16 cellular contexts compared by ENCODE assay signal in the genomic region with DNA sequence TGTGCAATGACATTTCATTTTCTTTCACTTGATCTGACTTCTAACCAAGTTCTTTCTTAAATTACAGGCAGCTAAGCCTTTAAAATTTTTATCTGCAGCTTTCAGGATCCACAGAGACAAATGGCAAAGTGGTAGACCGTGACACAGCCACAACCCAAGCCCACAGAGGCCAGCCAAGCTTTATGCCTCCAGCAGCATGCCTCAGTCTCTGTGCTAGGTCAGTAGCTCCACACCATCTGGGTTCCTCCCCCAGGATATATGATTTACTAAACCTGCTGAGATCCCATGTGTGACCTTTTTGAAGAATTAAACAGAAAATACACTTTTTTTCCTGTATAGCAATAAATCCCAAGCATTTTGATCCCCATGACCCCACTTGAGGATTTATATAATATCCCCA.
DNase-seq lines count a peak whose midpoint lies in the region; ATAC-seq and TF ChIP-seq lines count a peak whose summit lies in the region.
"Had no signal": no experiment of that assay in that cellular context is flagged by ENCODE, and none has a peak within 500 bp of the region (broad histone marks: within the 10 kb centered on the region; RNA-seq: fewer than 3 reads in every experiment).

No MANE protein-coding gene starts in this region.

- H3K79me2 ChIP-seq in GM23338 (replicated peaks; ENCODE audit: insufficient read depth) (peaks cover 5% of the 10 kb centered on the region; the same call in 1 of the 2 replicates), neural progenitor cell (ENCODE audit: low read depth) (peaks cover 5% of the 10 kb centered on the region)

- no peaks in the 10 kb centered on the region for H3K9me3 Mint-ChIP-seq in activated CD4-positive, alpha-beta memory T cell treated with anti-CD3 and anti-CD28 coated beads for 36 hours
- no peaks in the 10 kb centered on the region for H3K9me3 Mint-ChIP-seq in activated CD4-positive, alpha-beta memory T cell treated with anti-CD3 and anti-CD28 coated beads, Interleukin-2, amount 10 ng/mL, durations not matched to agents 7 days and 5 days
- no peaks in the 10 kb centered on the region for H3K9me3 Mint-ChIP-seq in GM23338
- H3K9me3 Mint-ChIP-seq in neural progenitor cell: no peaks in the 10 kb centered on the region
- no peaks in the 10 kb centered on the region for H3K9me3 Mint-ChIP-seq in T-helper 2 cell treated with Interferon-gamma antibody and Interleukin-4, amounts not matched to agents 5 μg/mL and 100 μg/mL, for 36 hours
- H3K9me3 Mint-ChIP-seq: CD8-positive, alpha-beta T cell had no signal

- H3K27ac ChIP-seq in GM23338 (ENCODE audit: low read depth): no peak overlapping the region
- H3K27ac ChIP-seq in SJCRH30: peak overlapping the region; percentile 58
- H3K27ac ChIP-seq in neural progenitor cell: no peak overlapping the region
- H3K27ac ChIP-seq: BLaER1 treated with 17β-estradiol and CSF1 and Interleukin-3, amounts not matched to agents 10 nM and 100 nM; GM23248 had no signal

- no peak overlapping the region for H3K27ac Mint-ChIP-seq in activated CD4-positive, alpha-beta memory T cell treated with anti-CD3 and anti-CD28 coated beads for 36 hours
- H3K27ac Mint-ChIP-seq in activated CD4-positive, alpha-beta memory T cell treated with anti-CD3 and anti-CD28 coated beads, Interleukin-2, amount 10 ng/mL, durations not matched to agents 7 days and 5 days: no peak overlapping the region
- 0 out of 2 replicates have a peak overlapping the region, but pooled peaks have one; percentile 39 for H3K27ac Mint-ChIP-seq in GM23338
- H3K27ac Mint-ChIP-seq in neural progenitor cell: no peak overlapping the region
- H3K27ac Mint-ChIP-seq in T-helper 2 cell treated with Interferon-gamma antibody and Interleukin-4, amounts not matched to agents 5 μg/mL and 100 μg/mL, for 36 hours: no peak overlapping the region
- H3K27ac Mint-ChIP-seq: B cell; CD8-positive, alpha-beta T cell had no signal

- H2AFZ ChIP-seq in GM23338: no peak overlapping the region
- no peak overlapping the region for H2AFZ ChIP-seq in neural progenitor cell (replicated peaks)
- H2AFZ ChIP-seq: GM23248 had no signal

- ATAC-seq in GM23338: peak; percentile 30; the same call in 1 of the 3 replicates
- ATAC-seq: CD8-positive, alpha-beta T cell had no signal

- H3K27me3 ChIP-seq in GM23338 (ENCODE audit: insufficient read depth) (no peaks in the 10 kb centered on the region), SJCRH30 (no peaks in the 10 kb centered on the region), neural progenitor cell (no peaks in the 10 kb centered on the region)
- H3K27me3 ChIP-seq: BLaER1 treated with 17β-estradiol and CSF1 and Interleukin-3, amounts not matched to agents 10 nM and 100 nM had no signal

- H4K20me1 ChIP-seq in GM23338 (replicated peaks; ENCODE audit: insufficient read depth) (no peaks in the 10 kb centered on the region), neural progenitor cell (ENCODE audit: low read depth) (no peaks in the 10 kb centered on the region)

- CTCF ChIA-PET in activated CD4-positive, alpha-beta memory T cell treated with anti-CD3 and anti-CD28 coated beads for 36 hours (lab: Charles Lee): no interaction called here
- CTCF ChIA-PET in activated CD4-positive, alpha-beta memory T cell treated with anti-CD3 and anti-CD28 coated beads, Interleukin-2, amount 10 ng/mL, durations not matched to agents 7 days and 5 days (lab: Charles Lee): no interaction called here

- no peaks in the 10 kb centered on the region for H3K4me1 ChIP-seq in GM23338 (ENCODE audit: insufficient read depth)
- H3K4me1 ChIP-seq in SJCRH30: peaks cover 21% of the 10 kb centered on the region
- no peaks in the 10 kb centered on the region for H3K4me1 ChIP-seq in neural progenitor cell

- H3K4me2 ChIP-seq in GM23338 (no peak overlapping the region), neural progenitor cell (peak overlapping the region; percentile 8)

- intact Hi-C loops in activated CD4-positive, alpha-beta memory T cell treated with anti-CD3 and anti-CD28 coated beads for 36 hours (cut with micrococcal nuclease): loop anchor here (2.0 kb wide), 2 partner anchors 14 to 32 kb away; no protein-coding TSS in a partner anchor

- H3K36me3 Mint-ChIP-seq in activated CD4-positive, alpha-beta memory T cell treated with anti-CD3 and anti-CD28 coated beads for 36 hours: no peaks in the 10 kb centered on the region
- no peaks in the 10 kb centered on the region for H3K36me3 Mint-ChIP-seq in activated CD4-positive, alpha-beta memory T cell treated with anti-CD3 and anti-CD28 coated beads, Interleukin-2, amount 10 ng/mL, durations not matched to agents 7 days and 5 days (ENCODE audit: low read depth)
- H3K36me3 Mint-ChIP-seq in GM23338 (ENCODE audit: low read depth) (no peaks in the 10 kb centered on the region), neural progenitor cell (no peaks in the 10 kb centered on the region)
- H3K36me3 Mint-ChIP-seq in T-helper 2 cell treated with Interferon-gamma antibody and Interleukin-4, amounts not matched to agents 5 μg/mL and 100 μg/mL, for 36 hours (ENCODE audit: low read depth): no peaks in the 10 kb centered on the region
- H3K36me3 Mint-ChIP-seq: CD8-positive, alpha-beta T cell had no signal

- no peaks in the 10 kb centered on the region for H3K9me3 ChIP-seq in SJCRH30 (replicated peaks)
- no peaks in the 10 kb centered on the region for H3K9me3 ChIP-seq in neural progenitor cell (ENCODE audit: low read depth)

- H3K27me3 Mint-ChIP-seq in activated CD4-positive, alpha-beta memory T cell treated with anti-CD3 and anti-CD28 coated beads for 36 hours: peaks cover 23% of the 10 kb centered on the region
- H3K27me3 Mint-ChIP-seq in activated CD4-positive, alpha-beta memory T cell treated with anti-CD3 and anti-CD28 coated beads, Interleukin-2, amount 10 ng/mL, durations not matched to agents 7 days and 5 days: peaks cover 13% of the 10 kb centered on the region
- H3K27me3 Mint-ChIP-seq in GM23338 (ENCODE audit: insufficient read depth, low read depth, poor library complexity): peaks cover 1% of the 10 kb centered on the region
- no peaks in the 10 kb centered on the region for H3K27me3 Mint-ChIP-seq in neural progenitor cell (ENCODE audit: insufficient read depth, low read depth)
- H3K27me3 Mint-ChIP-seq in T-helper 2 cell treated with Interferon-gamma antibody and Interleukin-4, amounts not matched to agents 5 μg/mL and 100 μg/mL, for 36 hours (ENCODE audit: low read depth): peaks cover 10% of the 10 kb centered on the region

- H3K4me1 Mint-ChIP-seq in activated CD4-positive, alpha-beta memory T cell treated with anti-CD3 and anti-CD28 coated beads for 36 hours (ENCODE audit: low read depth): peaks cover 9% of the 10 kb centered on the region
- H3K4me1 Mint-ChIP-seq in activated CD4-positive, alpha-beta memory T cell treated with anti-CD3 and anti-CD28 coated beads, Interleukin-2, amount 10 ng/mL, durations not matched to agents 7 days and 5 days: no peaks in the 10 kb centered on the region
- H3K4me1 Mint-ChIP-seq in GM23338: peaks cover 11% of the 10 kb centered on the region
- no peaks in the 10 kb centered on the region for H3K4me1 Mint-ChIP-seq in neural progenitor cell
- H3K4me1 Mint-ChIP-seq in T-helper 2 cell treated with Interferon-gamma antibody and Interleukin-4, amounts not matched to agents 5 μg/mL and 100 μg/mL, for 36 hours (ENCODE audit: low read depth): no peaks in the 10 kb centered on the region
- H3K4me1 Mint-ChIP-seq: B cell had no signal

- H3K36me3 ChIP-seq in GM23338 (ENCODE audit: insufficient read depth) (no peaks in the 10 kb centered on the region), SJCRH30 (no peaks in the 10 kb centered on the region), neural progenitor cell (no peaks in the 10 kb centered on the region)

- H3K9ac ChIP-seq in neural progenitor cell: no peak overlapping the region
- H3K9ac ChIP-seq: BLaER1 treated with 17β-estradiol and CSF1 and Interleukin-3, amounts not matched to agents 10 nM and 100 nM; GM23248 had no signal

- H3K4me3 ChIP-seq in GM23338 (no peak overlapping the region), SJCRH30 (no peak overlapping the region), neural progenitor cell (no peak overlapping the region)
- H3K4me3 ChIP-seq: BLaER1 treated with 17β-estradiol and CSF1 and Interleukin-3, amounts not matched to agents 10 nM and 100 nM; GM23248 had no signal

- TF ChIP-seq CTCF in GM23338 (conservative IDR thresholded peaks at IDR 0.05; ENCODE audit: low read depth in 2 of 2): no peak
- TF ChIP-seq CTCF in neural progenitor cell (IDR thresholded peaks at IDR 0.05): no peak

- DNase-seq in activated CD4-positive, alpha-beta memory T cell treated with anti-CD3 and anti-CD28 coated beads for 36 hours: peak; percentile 16
- no peak for DNase-seq in activated CD4-positive, alpha-beta memory T cell treated with anti-CD3 and anti-CD28 coated beads, Interleukin-2, amount 10 ng/mL, durations not matched to agents 7 days and 5 days
- DNase-seq in GM23338 (ENCODE audit: low spot score) (no peak), SJCRH30 (peak; percentile 57 to 75), neural progenitor cell (ENCODE audit: low spot score) (no peak), RKO (ENCODE audit: low spot score) (no peak)
- DNase-seq in T-helper 2 cell treated with Interferon-gamma antibody and Interleukin-4, amounts not matched to agents 5 μg/mL and 100 μg/mL, for 36 hours (ENCODE audit: low spot score): no peak
- DNase-seq: Calu3; CD8-positive, alpha-beta T cell; DMS79; GDM1; GM23248; HCEC 1CT; IMR-90 had no signal

- H3K4me3 Mint-ChIP-seq in activated CD4-positive, alpha-beta memory T cell treated with anti-CD3 and anti-CD28 coated beads for 36 hours: no peak overlapping the region
- no peak overlapping the region for H3K4me3 Mint-ChIP-seq in activated CD4-positive, alpha-beta memory T cell treated with anti-CD3 and anti-CD28 coated beads, Interleukin-2, amount 10 ng/mL, durations not matched to agents 7 days and 5 days
- H3K4me3 Mint-ChIP-seq in GM23338: no peak overlapping the region
- no peak overlapping the region for H3K4me3 Mint-ChIP-seq in neural progenitor cell
- H3K4me3 Mint-ChIP-seq in T-helper 2 cell treated with Interferon-gamma antibody and Interleukin-4, amounts not matched to agents 5 μg/mL and 100 μg/mL, for 36 hours: no peak overlapping the region
- H3K4me3 Mint-ChIP-seq: B cell; CD8-positive, alpha-beta T cell had no signal

- H3F3A ChIP-seq in GM23338 (replicated peaks; ENCODE audit: low read depth): no peaks in the 10 kb centered on the region
- no peaks in the 10 kb centered on the region for H3F3A ChIP-seq in neural progenitor cell (ENCODE audit: low read depth)

- no peaks in the 10 kb centered on the region for H3K9me2 ChIP-seq in GM23338 (ENCODE audit: insufficient read depth)

- POLR2A ChIA-PET in activated CD4-positive, alpha-beta memory T cell treated with anti-CD3 and anti-CD28 coated beads for 36 hours (lab: Charles Lee): no interaction called here
- POLR2A ChIA-PET in activated CD4-positive, alpha-beta memory T cell treated with anti-CD3 and anti-CD28 coated beads, Interleukin-2, amount 10 ng/mL, durations not matched to agents 7 days and 5 days (lab: Charles Lee): no interaction called here

Comparison
In these comparisons a context has a peak if more than half of its experiments do, and no peak if none do; other contexts are left out.
1. DNase-seq: peak in activated CD4-positive, alpha-beta memory T cell treated with anti-CD3 and anti-CD28 coated beads for 36 hours (single experiment) and SJCRH30 (2 of 2); none in activated CD4-positive, alpha-beta memory T cell treated with anti-CD3 and anti-CD28 coated beads, Interleukin-2, amount 10 ng/mL, durations not matched to agents 7 days and 5 days (single experiment), GM23338 (single experiment), neural progenitor cell (single experiment), RKO (single experiment) and T-helper 2 cell treated with Interferon-gamma antibody and Interleukin-4, amounts not matched to agents 5 μg/mL and 100 μg/mL, for 36 hours (single experiment).